12 cellular contexts compared by ENCODE assay signal in the genomic region with DNA sequence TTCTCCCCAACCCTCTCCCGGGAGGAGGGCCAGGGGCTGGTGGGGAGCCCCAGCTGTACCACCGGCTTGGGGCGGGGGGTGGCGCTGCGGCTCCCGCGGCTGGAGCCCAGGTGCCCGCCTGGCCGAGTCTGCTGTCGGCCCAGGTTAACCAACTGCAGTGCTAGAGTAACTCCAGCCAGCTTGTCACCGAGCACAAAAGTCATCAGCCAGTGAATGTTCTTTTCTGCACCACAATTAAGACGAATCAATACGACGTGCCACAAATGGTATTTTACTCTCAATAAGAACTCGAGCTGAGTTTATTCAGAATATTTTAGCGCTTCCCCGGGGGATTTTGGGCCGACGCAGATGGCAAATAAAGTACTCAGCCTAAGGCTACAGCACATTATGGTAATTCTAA.
DNase-seq lines count a peak whose midpoint lies in the region; ATAC-seq, FAIRE-seq and TF ChIP-seq lines count a peak whose summit lies in the region.
"Had no signal": no experiment of that assay in that cellular context is flagged by ENCODE, and none has a peak within 500 bp of the region (broad histone marks: within the 10 kb centered on the region; RNA-seq: fewer than 3 reads in every experiment).

No MANE protein-coding gene starts in this region.

- ATAC-seq in activated T-cell treated with anti-CD3 and anti-CD28 coated beads, Interleukin-2, amount 50 U/mL, for 4 hours, result peak; percentile 24 to 33
- peak; percentile 45 for ATAC-seq in esophagus mucosa

- peaks cover 91% of the 10 kb centered on the region for H3K4me1 Mint-ChIP-seq in activated T-cell treated with anti-CD3 and anti-CD28 coated beads, Interleukin-2, amount 50 U/mL, for 4 hours (ENCODE audit: low read depth)

- peak overlapping the region; percentile 82 for H3K4me3 Mint-ChIP-seq in activated T-cell treated with anti-CD3 and anti-CD28 coated beads, Interleukin-2, amount 50 U/mL, for 4 hours

- H3K27ac ChIP-seq in A673 (ENCODE audit: low read depth, low read length, poor library complexity, severe bottlenecking) (peak overlapping the region; percentile 69), esophagus squamous epithelium (no peak overlapping the region)
- H3K27ac ChIP-seq: breast epithelium had no signal

- no peaks in the 10 kb centered on the region for H3K27me3 Mint-ChIP-seq in activated T-cell treated with anti-CD3 and anti-CD28 coated beads, Interleukin-2, amount 50 U/mL, for 4 hours (ENCODE audit: low read depth)

- no peak for FAIRE-seq in GM12892 (lab: Jason Lieb, UNC)
- FAIRE-seq: GM12891, TTC549 had no signal

- TF ChIP-seq POLR2A in esophagus squamous epithelium (IDR thresholded peaks at IDR 0.05) (no peak), GM12892 (IDR thresholded peaks at IDR 0.05; ENCODE audit: low read depth, low read length) (no peak)

- peak overlapping the region; percentile 26 for H3K4me3 ChIP-seq in A673 (ENCODE audit: low read depth, low read length, poor library complexity, severe bottlenecking)
- no peak overlapping the region for H3K4me3 ChIP-seq in esophagus squamous epithelium
- H3K4me3 ChIP-seq: breast epithelium had no signal

- 25 to 70% methylated on average over 8 to 12 of the region's 19 CpGs for WGBS in esophagus squamous epithelium, 2 donors

- H3K36me3 ChIP-seq in A673 (ENCODE audit: insufficient read depth, low read length, poor library complexity, severe bottlenecking) (peaks cover 17% of the 10 kb centered on the region), esophagus squamous epithelium (no peaks in the 10 kb centered on the region)
- H3K36me3 ChIP-seq: breast epithelium had no signal

- H3K4me1 ChIP-seq in A673 (ENCODE audit: insufficient read depth, low read length, poor library complexity, severe bottlenecking) (peaks cover 64% of the 10 kb centered on the region), esophagus squamous epithelium (peaks cover 7 to 65% (median 14%) of the 10 kb centered on the region in 3 donors)
- H3K4me1 ChIP-seq: breast epithelium had no signal

- peaks cover 4% of the 10 kb centered on the region for H3K36me3 Mint-ChIP-seq in activated T-cell treated with anti-CD3 and anti-CD28 coated beads, Interleukin-2, amount 50 U/mL, for 4 hours (ENCODE audit: insufficient read depth)

- DNase-seq in A673 (ENCODE audit: low spot score) (peak; percentile 45), NCI-H1436 (lab: John Stamatoyannopoulos, UW) (peak; percentile 85), GM20000 (ENCODE audit: low spot score) (no peak), esophagus squamous epithelium (lab: John Stamatoyannopoulos, UW) (no peak), GM03348 (ENCODE audit: low spot score) (no peak), GM12892 (ENCODE audit: insufficient read length) (no peak)
- DNase-seq in activated T-cell treated with anti-CD3 and anti-CD28 coated beads, Interleukin-2, amount 50 U/mL, for 4 hours, result no peak
- DNase-seq: foreskin melanocyte had no signal

- intact Hi-C loops in A673 (cut with micrococcal nuclease; ENCODE audit: unreplicated experiment), result no loop called here
- intact Hi-C loops in esophagus squamous epithelium (cut with DNase I), result no loop called here

- CTCF ChIA-PET in A673 (lab: Charles Lee), result interaction anchor here (1.1 kb wide), 1 partner anchor 37 kb away, joined by 3 read pairs; no protein-coding TSS in a partner anchor

- peak; percentile 52 for TF ChIP-seq CTCF in A673 (conservative IDR thresholded peaks at IDR 0.05; ENCODE audit: low read depth, low read length)
- no peak for TF ChIP-seq CTCF in GM20000 (IDR thresholded peaks at IDR 0.05; ENCODE audit: extremely low read depth, missing control alignments)
- peak in 1 of 6 experiments; percentile 27 for TF ChIP-seq CTCF in esophagus squamous epithelium (IDR thresholded peaks at IDR 0.05)

- POLR2A ChIA-PET in A673 (lab: Charles Lee; ENCODE audit: low non-redundant PET), result interaction anchor here (0.6 kb wide), 1 partner anchor 1971 kb away, joined by 17 read pairs; no protein-coding TSS in a partner anchor

- H3K9me3 ChIP-seq in A673 (ENCODE audit: low read depth, low read length, poor library complexity, severe bottlenecking) (no peaks in the 10 kb centered on the region), esophagus squamous epithelium (no peaks in the 10 kb centered on the region)
- H3K9me3 ChIP-seq: breast epithelium had no signal

- no TSS peak for BruUV-seq in A673 (replicated peaks; lab: Mats Ljungman, UMichigan)

- H3K27me3 ChIP-seq in A673 (replicated peaks; ENCODE audit: insufficient read depth, low read depth, low read length, poor library complexity), result no peaks in the 10 kb centered on the region
- no peaks in the 10 kb centered on the region for H3K27me3 ChIP-seq in esophagus squamous epithelium
- H3K27me3 ChIP-seq: breast epithelium had no signal

- no peaks in the 10 kb centered on the region for H3K9me3 Mint-ChIP-seq in activated T-cell treated with anti-CD3 and anti-CD28 coated beads, Interleukin-2, amount 50 U/mL, for 4 hours

Comparison
In these comparisons a context has a peak if more than half of its experiments do, and no peak if none do; other contexts are left out.
1. DNase-seq: peak in A673 (single experiment) and NCI-H1436 (single experiment); none in activated T-cell treated with anti-CD3 and anti-CD28 coated beads, Interleukin-2, amount 50 U/mL, for 4 hours (single experiment), GM20000 (single experiment), esophagus squamous epithelium (single experiment), GM03348 (single experiment) and GM12892 (single experiment).